ENCODE assay signal across 14 cellular contexts in genomic region chr5:119347574-119347973, GRCh38. TPM values are rescaled to one million over a fixed set of nuclear protein-coding genes. Genes with fewer than 3 reads are reported as not detected.
DNase-seq lines count a peak whose midpoint lies in the region; ATAC-seq and TF ChIP-seq lines count a peak whose summit lies in the region.
"Had no signal": no experiment of that assay in that cellular context is flagged by ENCODE, and none has a peak within 500 bp of the region (broad histone marks: within the 10 kb centered on the region; RNA-seq: fewer than 3 reads in every experiment).

No MANE protein-coding gene starts in this region.

- no peaks in the 10 kb centered on the region for H3K9me2 ChIP-seq in hepatocyte (replicated peaks; ENCODE audit: insufficient read depth)

- no peaks in the 10 kb centered on the region for H4K20me1 ChIP-seq in hepatocyte (ENCODE audit: insufficient read depth, poor library complexity, severe bottlenecking)

- H3K27ac ChIP-seq in A673 (ENCODE audit: low read depth, low read length, poor library complexity, severe bottlenecking) = no peak overlapping the region
- peak overlapping the region; percentile 20 for H3K27ac ChIP-seq in CD4-positive, alpha-beta memory T cell (ENCODE audit: low read depth, low read length)
- peak overlapping the region; percentile 53 for H3K27ac ChIP-seq in hepatocyte
- H3K27ac ChIP-seq: esophagus muscularis mucosa had no signal

- H3K27ac Mint-ChIP-seq in CD4-positive, alpha-beta memory T cell = peak overlapping the region in 5 of 7 donors; percentile 64 to 95 (median 79)

- intact Hi-C loops in A673 (cut with micrococcal nuclease; ENCODE audit: unreplicated experiment) = no loop called here
- intact Hi-C loops in CD4-positive, alpha-beta memory T cell (cut with micrococcal nuclease) = loop anchor here (1.0 kb wide), 1 partner anchor 8 kb away; no protein-coding TSS in a partner anchor

- H2AFZ ChIP-seq in hepatocyte = no peak overlapping the region

- no peaks in the 10 kb centered on the region for H3K9me3 ChIP-seq in A673 (ENCODE audit: low read depth, low read length, poor library complexity, severe bottlenecking)
- no peaks in the 10 kb centered on the region for H3K9me3 ChIP-seq in CD4-positive, alpha-beta memory T cell (ENCODE audit: control insufficient read depth in 1 of 2, low read length in 2 of 2)
- H3K9me3 ChIP-seq in hepatocyte (ENCODE audit: low read depth) = no peaks in the 10 kb centered on the region
- H3K9me3 ChIP-seq: Caco-2, esophagus muscularis mucosa had no signal

- no peaks in the 10 kb centered on the region for H3K36me3 ChIP-seq in A673 (ENCODE audit: insufficient read depth, low read length, poor library complexity, severe bottlenecking)
- H3K36me3 ChIP-seq in CD4-positive, alpha-beta memory T cell (ENCODE audit: insufficient read depth, low read length) = peaks cover 6% of the 10 kb centered on the region
- no peaks in the 10 kb centered on the region for H3K36me3 ChIP-seq in hepatocyte (replicated peaks; ENCODE audit: insufficient read depth, low read depth)
- H3K36me3 ChIP-seq: esophagus muscularis mucosa had no signal

- H3K4me2 ChIP-seq in hepatocyte = no peak overlapping the region

- DNase-seq in A673 (ENCODE audit: low spot score) = peak; percentile 28
- DNase-seq in CD4-positive, alpha-beta memory T cell = no peak
- peak; percentile 93 for DNase-seq in NCI-H69 (lab: John Stamatoyannopoulos, UW)
- DNase-seq in hepatocyte (ENCODE audit: low spot score) = no peak
- no peak for DNase-seq in KBM-7
- no peak for DNase-seq in epidermal melanocyte (ENCODE audit: insufficient read length, low spot score)
- DNase-seq in A172 (ENCODE audit: low spot score) = no peak
- DNase-seq: activated CD4-positive, CD25-positive, alpha-beta regulatory T cell treated with anti-CD3 and anti-CD28 coated beads, Interleukin-2, amount 50 U/mL, for 72 hours; activated naive CD4-positive, alpha-beta T cell treated with anti-CD3 and anti-CD28 coated beads, Interleukin-2, amount 10 ng/mL, durations not matched to agents 7 days and 5 days; Caco-2; NCI-H526; retina had no signal

- H3K4me3 ChIP-seq in A673 (ENCODE audit: low read depth, low read length, poor library complexity, severe bottlenecking) (no peak overlapping the region), hepatocyte (no peak overlapping the region)
- H3K4me3 ChIP-seq in CD4-positive, alpha-beta memory T cell (ENCODE audit: low read length in 2 of 2) = no peak overlapping the region
- H3K4me3 ChIP-seq: esophagus muscularis mucosa had no signal

- peak overlapping the region in 4 of 8 donors; percentile 23 to 88 (median 57) for H3K4me3 Mint-ChIP-seq in CD4-positive, alpha-beta memory T cell
- H3K4me3 Mint-ChIP-seq: activated naive CD4-positive, alpha-beta T cell treated with anti-CD3 and anti-CD28 coated beads, Interleukin-2, amount 10 ng/mL, durations not matched to agents 7 days and 5 days had no signal

- no peaks in the 10 kb centered on the region for H3K9me3 Mint-ChIP-seq in CD4-positive, alpha-beta memory T cell
- H3K9me3 Mint-ChIP-seq: activated naive CD4-positive, alpha-beta T cell treated with anti-CD3 and anti-CD28 coated beads, Interleukin-2, amount 10 ng/mL, durations not matched to agents 7 days and 5 days had no signal

- peaks cover 15% of the 10 kb centered on the region for H3K79me2 ChIP-seq in hepatocyte

- no peak for ATAC-seq in HG02642 (IDR thresholded peaks at IDR 0.05; ENCODE audit: poor library complexity, unreplicated experiment)

- BruUV-seq in A673 (replicated peaks; lab: Mats Ljungman, UMichigan) = no TSS peak

- 100% methylated on average over 1 of the region's 1 CpG for WGBS in hepatocyte (ENCODE audit: low lambda C conversion rate, missing lambda C conversion rate)

- in situ Hi-C loops in KBM-7 (cut with MboI; ENCODE audit: low pct_unique_long_range_greater_than_20kb, low sequenced_read_pairs) = no loop called here

- H3K36me3 Mint-ChIP-seq in CD4-positive, alpha-beta memory T cell = peaks cover 12 to 48% of the 10 kb centered on the region in 2 donors

- H3K27me3 ChIP-seq in A673 (replicated peaks; ENCODE audit: insufficient read depth, low read depth, low read length, poor library complexity) (no peaks in the 10 kb centered on the region), hepatocyte (no peaks in the 10 kb centered on the region)
- H3K27me3 ChIP-seq in CD4-positive, alpha-beta memory T cell (ENCODE audit: insufficient read depth, low read length) = no peaks in the 10 kb centered on the region
- H3K27me3 ChIP-seq: esophagus muscularis mucosa had no signal

- H3K4me1 Mint-ChIP-seq in CD4-positive, alpha-beta memory T cell = peaks cover 78 to 96% (median 86%) of the 10 kb centered on the region in 4 donors

- H3K4me1 ChIP-seq in A673 (ENCODE audit: insufficient read depth, low read length, poor library complexity, severe bottlenecking) (peaks cover 14% of the 10 kb centered on the region), hepatocyte (ENCODE audit: insufficient read depth) (peaks cover 10% of the 10 kb centered on the region)
- H3K4me1 ChIP-seq in CD4-positive, alpha-beta memory T cell (ENCODE audit: insufficient read depth, low read length) = peaks cover 97% of the 10 kb centered on the region
- H3K4me1 ChIP-seq: Caco-2 had no signal

- POLR2A ChIA-PET in A673 (lab: Charles Lee; ENCODE audit: low non-redundant PET) = no interaction called here
- POLR2A ChIA-PET in CD4-positive, alpha-beta memory T cell (lab: Charles Lee; ENCODE audit: partially characterized antibody) = interaction anchor here (1.0 to 23.8 kb wide), 7 partner anchors 10 to 77 kb away, joined by 3 to 727 read pairs (median 16); partner anchors contain the start of gene TNFAIP8

- TF ChIP-seq CTCF in A673 (conservative IDR thresholded peaks at IDR 0.05; ENCODE audit: low read depth, low read length) = no peak
- TF ChIP-seq CTCF in hepatocyte (IDR thresholded peaks at IDR 0.05; ENCODE audit: poor library complexity) = no peak

- CTCF ChIA-PET in A673 (lab: Charles Lee) = no interaction called here
- CTCF ChIA-PET in CD4-positive, alpha-beta memory T cell (lab: Charles Lee; ENCODE audit: partially characterized antibody) = interaction anchor here (0.8 to 2.5 kb wide), 6 partner anchors 10 to 32 kb away, joined by 4 to 10 read pairs (median 8); no protein-coding TSS in a partner anchor

- no peaks in the 10 kb centered on the region for H3K27me3 Mint-ChIP-seq in CD4-positive, alpha-beta memory T cell
- H3K27me3 Mint-ChIP-seq: activated naive CD4-positive, alpha-beta T cell treated with anti-CD3 and anti-CD28 coated beads, Interleukin-2, amount 10 ng/mL, durations not matched to agents 7 days and 5 days had no signal

RNA-seq across cellular contexts. Expression of gene TNFAIP8, which starts 8.2 kb away (rescaled TPM):
- total RNA-seq in A673 (2021) = 6.3 and 6.8 TPM in 2 replicates
- 100 to 1,000 TPM; 167 to 176 TPM for total RNA-seq in CD4-positive, alpha-beta memory T cell
- polyA plus RNA-seq in CD4-positive, alpha-beta memory T cell = 100 to 1,000 TPM; 277 to 423 TPM
- 33.9 and 37.6 TPM in 2 replicates for total RNA-seq in hepatocyte
- 18.3 and 23.4 TPM in 2 replicates for polyA plus RNA-seq in hepatocyte
- total RNA-seq in A172 (2014; rRNA removed; shearing (Covaris generic)) = 13.7 and 18.0 TPM in 2 replicates

Comparison
In these comparisons a context has a peak if more than half of its experiments do, and no peak if none do; other contexts are left out.
1. DNase-seq: peak in A673 (single experiment) and NCI-H69 (single experiment); none in CD4-positive, alpha-beta memory T cell (0 of 5), hepatocyte (single experiment), KBM-7 (single experiment), epidermal melanocyte (single experiment) and A172 (single experiment).